Comparison of ENCODE assay signal across 8 cellular contexts in the genomic region with DNA sequence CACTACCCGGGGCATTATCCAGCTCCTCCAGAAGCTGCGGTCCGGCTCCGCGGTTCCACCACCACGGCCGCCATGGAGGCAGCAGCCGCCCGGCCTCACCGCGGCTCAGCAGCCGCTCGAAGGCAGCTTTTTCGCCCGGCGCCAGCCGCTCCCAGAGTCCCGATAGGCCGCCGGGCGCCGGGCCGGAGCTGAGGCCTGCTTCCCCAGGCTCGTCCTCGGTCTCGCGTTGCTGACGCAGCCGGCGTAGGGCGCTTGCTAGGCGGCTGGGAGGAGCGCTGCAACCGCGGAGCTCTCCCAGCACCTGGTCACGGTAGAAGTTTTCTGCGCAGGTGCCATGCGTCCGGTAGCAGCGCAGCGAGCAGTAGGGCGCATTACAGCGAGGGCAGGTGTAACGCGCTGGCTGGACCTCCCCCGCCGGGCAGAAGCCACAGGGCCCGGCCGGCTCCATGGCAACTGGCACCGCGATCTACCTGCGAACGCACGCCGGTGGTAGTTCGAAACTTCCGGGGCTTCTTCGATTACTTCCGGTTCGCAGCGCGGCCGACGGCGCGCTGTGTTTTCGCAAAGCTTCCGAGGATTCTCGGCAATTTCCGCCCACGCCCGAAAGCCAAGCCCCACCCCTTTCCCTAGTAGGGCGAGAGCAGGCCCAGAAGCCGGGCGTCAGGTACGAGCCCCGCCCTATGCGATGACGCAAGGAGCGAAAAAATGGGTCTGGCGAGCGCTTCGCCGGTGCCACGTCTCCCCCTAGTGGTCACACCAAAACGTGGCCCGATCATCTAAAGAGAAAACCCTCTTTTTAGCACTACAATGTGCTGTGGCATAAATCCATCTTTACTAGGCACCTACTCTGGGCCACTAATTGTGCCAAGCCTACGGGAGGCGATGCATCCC. TPM values are rescaled to one million over a fixed set of nuclear protein-coding genes. Genes with fewer than 3 reads are reported as not detected.
DNase-seq lines count a peak whose midpoint lies in the region; TF ChIP-seq lines count a peak whose summit lies in the region.

A gene (minus strand): TSS at position 496 of the 891 bp plus-strand sequence. CDS start 48 bp downstream, at position 448.

- H3K4me1 ChIP-seq in neuronal stem cell (ENCODE audit: control insufficient read depth in 2 of 2, insufficient read depth in 1 of 2, low read depth in 1 of 2, low read length in 2 of 2), result peaks cover 8 to 17% of the 10 kb centered on the region in 2 donors

- H2BK15ac ChIP-seq in neuronal stem cell (ENCODE audit: low read length), result peak within 1 kb of the TSS; percentile 65

- no peak within 1 kb of the TSS for H2BK120ac ChIP-seq in neuronal stem cell (ENCODE audit: low read depth, low read length)

- no peak within 1 kb of the TSS for H2BK12ac ChIP-seq in neuronal stem cell (ENCODE audit: low read length)

- H3K23ac ChIP-seq in neuronal stem cell (ENCODE audit: low read depth, low read length, poor library complexity), result peak within 1 kb of the TSS; percentile 97

- peak within 1 kb of the TSS; percentile 29 for H2BK5ac ChIP-seq in neuronal stem cell (ENCODE audit: low read length)

- H3K14ac ChIP-seq in neuronal stem cell (ENCODE audit: low read length), result peak within 1 kb of the TSS; percentile 77

- H4K8ac ChIP-seq in neuronal stem cell (ENCODE audit: low read depth, low read length), result no peak within 1 kb of the TSS

- H3K9me3 ChIP-seq in neuronal stem cell (replicated peaks in 1 of 2; ENCODE audit: control insufficient read depth in 2 of 2, insufficient read depth in 1 of 2, low read depth in 1 of 2, low read length in 2 of 2), result no peaks in the 10 kb centered on the region

- H3K18ac ChIP-seq in neuronal stem cell (ENCODE audit: low read length), result peak within 1 kb of the TSS; percentile 96

- peak within 1 kb of the TSS; percentile 87 for H3K27ac Mint-ChIP-seq in activated naive CD4-positive, alpha-beta T cell treated with anti-CD3 and anti-CD28 coated beads for 36 hours

- peak within 1 kb of the TSS; percentile 81 for H2AK5ac ChIP-seq in neuronal stem cell (ENCODE audit: low read depth, low read length)

- H3K4me3 Mint-ChIP-seq in activated naive CD4-positive, alpha-beta T cell treated with anti-CD3 and anti-CD28 coated beads for 36 hours, result peak within 1 kb of the TSS; percentile 87

- in situ Hi-C loops in SK-MEL-5 (cut with HindIII; ENCODE audit: low pct_unique_long_range_greater_than_20kb, low sequenced_read_pairs), result no loop called here

- no peaks in the 10 kb centered on the region for H3K27me3 ChIP-seq in neuronal stem cell (ENCODE audit: control insufficient read depth in 3 of 3, insufficient read depth in 3 of 3, low read depth in 1 of 3, low read length in 3 of 3)

- H3K4me3 ChIP-seq in neuronal stem cell (ENCODE audit: low read length in 2 of 2), result peak within 1 kb of the TSS; percentile 97 to 98

- H2AFZ ChIP-seq in neuronal stem cell (ENCODE audit: low read length), result peak within 1 kb of the TSS; percentile 80

- CTCF ChIA-PET in HEK293T (lab: Yijun Ruan, JAX), result interaction anchor here (0.6 to 1.1 kb wide), 4 partner anchors 34 to 229 kb away, joined by 3 to 8 read pairs (median 4); a partner anchor contains a TSS
- CTCF ChIA-PET in activated naive CD4-positive, alpha-beta T cell treated with anti-CD3 and anti-CD28 coated beads for 36 hours (lab: Charles Lee), result interaction anchor here (0.6 to 2.7 kb wide), 10 partner anchors 14 to 383 kb away, joined by 3 to 14 read pairs (median 4); a partner anchor contains a TSS

- peak within 1 kb of the TSS; percentile 95 for H3K4me2 ChIP-seq in neuronal stem cell (ENCODE audit: insufficient read depth, low read length, poor library complexity, severe bottlenecking)

- peak; percentile 97 for DNase-seq in GM04504 (ENCODE audit: low read depth)
- DNase-seq in HEK293T (ENCODE audit: extremely low spot score), result peak; percentile 92
- DNase-seq in MV-4-11 (lab: John Stamatoyannopoulos, UW), result peak; percentile 98
- peak; percentile 97 for DNase-seq in SK-MEL-5 (ENCODE audit: low read depth, low spot score)
- peak; percentile 100 for DNase-seq in activated naive CD4-positive, alpha-beta T cell treated with anti-CD3 and anti-CD28 coated beads for 36 hours
- DNase-seq in foreskin melanocyte, result peak; percentile 95
- DNase-seq in neuronal stem cell (ENCODE audit: low spot score), result peak; percentile 99
- peak; percentile 99 for DNase-seq in superior temporal gyrus (ENCODE audit: extremely low spot score)

- H3K4me1 Mint-ChIP-seq in activated naive CD4-positive, alpha-beta T cell treated with anti-CD3 and anti-CD28 coated beads for 36 hours (ENCODE audit: low read depth), result peaks cover 66% of the 10 kb centered on the region

- intact Hi-C loops in activated naive CD4-positive, alpha-beta T cell treated with anti-CD3 and anti-CD28 coated beads for 36 hours (cut with micrococcal nuclease), result loop anchor here (1.0 to 5.0 kb wide), 10 partner anchors 7 to 339 kb away; a partner anchor contains a TSS

- no CpG with 5 or more reads among the region's 89 CpGs for WGBS in neuronal stem cell (ENCODE audit: extremely low coverage in 2 of 2, insufficient read length in 2 of 2, insufficient replicate concordance in 1 of 2), 2 donors

- no peaks in the 10 kb centered on the region for H3K9me3 Mint-ChIP-seq in activated naive CD4-positive, alpha-beta T cell treated with anti-CD3 and anti-CD28 coated beads for 36 hours

- POLR2A ChIA-PET in HEK293T (lab: Yijun Ruan, JAX), result interaction anchor here (0.9 to 2.5 kb wide), 12 partner anchors 11 to 315 kb away, joined by 3 to 13 read pairs (median 3); a partner anchor contains a TSS

- H3K36me3 ChIP-seq in neuronal stem cell (replicated peaks in 1 of 2; ENCODE audit: control insufficient read depth in 2 of 2, insufficient read depth in 2 of 2, low read length in 2 of 2), result peaks cover 19 to 70% of the 10 kb centered on the region in 2 donors

- H3K9ac ChIP-seq in neuronal stem cell (ENCODE audit: low read depth, low read length, poor library complexity), result peak within 1 kb of the TSS; percentile 96

- peak within 1 kb of the TSS; percentile 79 for H3K27ac ChIP-seq in neuronal stem cell (replicated peaks; ENCODE audit: low read length)

- H3K79me1 ChIP-seq in neuronal stem cell (ENCODE audit: low read depth, low read length), result peaks cover 18% of the 10 kb centered on the region

- peaks cover 36% of the 10 kb centered on the region for H3K36me3 Mint-ChIP-seq in activated naive CD4-positive, alpha-beta T cell treated with anti-CD3 and anti-CD28 coated beads for 36 hours (ENCODE audit: low read depth)

- H3K4ac ChIP-seq in neuronal stem cell (ENCODE audit: low read length), result no peak within 1 kb of the TSS

- H3K27me3 Mint-ChIP-seq in activated naive CD4-positive, alpha-beta T cell treated with anti-CD3 and anti-CD28 coated beads for 36 hours (ENCODE audit: low read depth), result no peaks in the 10 kb centered on the region

- peak within 1 kb of the TSS; percentile 77 for H4K91ac ChIP-seq in neuronal stem cell (ENCODE audit: low read depth, low read length, poor library complexity)

TF ChIP-seq in HEK293T, 16 proteins besides CTCF, POLR2A, EP300 and RAD21:
- no peak for TF ChIP-seq CTBP1 (IDR thresholded peaks at IDR 0.05; ENCODE audit: borderline replicate concordance)
- peak; percentile 43 for TF ChIP-seq ELF4 (IDR thresholded peaks at IDR 0.05)

RNA-seq across cellular contexts. Expression of the gene that starts here (rescaled TPM):
- 7.5 and 8.1 TPM in 2 replicates for total RNA-seq in SK-MEL-5 (2014; rRNA removed; shearing (Covaris generic))
- 19.3 and 23.7 TPM in 2 replicates for polyA plus RNA-seq in SK-MEL-5 (2015; cell fraction: cytosol; rRNA removed)
- polyA plus RNA-seq in SK-MEL-5 (2015; cell fraction: nucleus; rRNA removed), result 2.4 and 5.9 TPM in 2 replicates
- 1 to 10 TPM; 5.6 to 6.1 TPM for total RNA-seq in activated naive CD4-positive, alpha-beta T cell treated with anti-CD3 and anti-CD28 coated beads for 36 hours
- polyA plus RNA-seq in neuronal stem cell (2013, experiment 1 of 2), result 3.3 TPM
- polyA plus RNA-seq in neuronal stem cell (2013, experiment 2 of 2), result 3.4 TPM

Comparison
In these comparisons a context has a peak if more than half of its experiments do, and no peak if none do; other contexts are left out.
1. Peak in every context shown above with its lines: DNase-seq, H3K4me3 ChIP-seq and H3K27ac ChIP-seq.